In genomic region chr20:57594092-57594911, GRCh38 we compare ENCODE assay signal across 8 cellular contexts. TPM values are rescaled to one million over a fixed set of nuclear protein-coding genes. Genes with fewer than 3 reads are reported as not detected.
DNase-seq lines count a peak whose midpoint lies in the region; ATAC-seq, FAIRE-seq and TF ChIP-seq lines count a peak whose summit lies in the region.

No MANE protein-coding gene starts in this region.

- peak in 4 of 5 donors; percentile 25 to 49 (median 38) for DNase-seq in CD4-positive, alpha-beta memory T cell
- DNase-seq in HFF-Myc (ENCODE audit: extremely low read depth, low read depth) (no peak), astrocyte of the spinal cord (ENCODE audit: low read depth, low spot score) (peak; percentile 7), kidney (peak; percentile 74), SIG-M5 (lab: John Stamatoyannopoulos, UW) (no peak)
- DNase-seq in stimulated activated CD8-positive, alpha-beta memory T cell treated with anti-CD3 and anti-CD28 coated beads, Interleukin-7, amount 100 ng/mL, for 24 hours (ENCODE audit: low read depth) = peak; percentile 37

- H3K4me3 ChIP-seq in CD4-positive, alpha-beta memory T cell (ENCODE audit: low read length in 2 of 2) = no peak overlapping the region
- no peak overlapping the region for H3K4me3 ChIP-seq in HFF-Myc (replicated peaks; ENCODE audit: low read depth, low read length)
- no peak overlapping the region for H3K4me3 ChIP-seq in SU-DHL-6 (ENCODE audit: insufficient read depth, low read length, poor library complexity, severe bottlenecking)
- no peak overlapping the region for H3K4me3 ChIP-seq in astrocyte of the spinal cord (ENCODE audit: low read depth, low read length)
- H3K4me3 ChIP-seq in kidney (ENCODE audit: low read length in 2 of 2) = peak overlapping the region in 1 of 2 donors; percentile 17

- in situ Hi-C loops in astrocyte of the spinal cord (cut with HindIII; ENCODE audit: low sequenced_read_pairs) = no loop called here

- CTCF ChIA-PET in CD4-positive, alpha-beta memory T cell (lab: Charles Lee; ENCODE audit: partially characterized antibody) = interaction anchor here (0.9 to 9.4 kb wide), 12 partner anchors 14 to 1044 kb away, joined by 3 to 111 read pairs (median 5); partner anchors contain the start of gene ZBP1

- no peaks in the 10 kb centered on the region for H3K9me3 Mint-ChIP-seq in CD4-positive, alpha-beta memory T cell

- intact Hi-C loops in CD4-positive, alpha-beta memory T cell (cut with micrococcal nuclease) = loop anchor here (10.0 kb wide), 1 partner anchor 490 kb away; no protein-coding TSS in a partner anchor
- intact Hi-C loops in kidney (cut with DNase I) = loop anchor here (2.0 kb wide), 1 partner anchor 80 kb away; no protein-coding TSS in a partner anchor

- no peak overlapping the region for H3K4me3 Mint-ChIP-seq in CD4-positive, alpha-beta memory T cell

- no peaks in the 10 kb centered on the region for H3K27me3 ChIP-seq in CD4-positive, alpha-beta memory T cell (ENCODE audit: insufficient read depth, low read length)
- H3K27me3 ChIP-seq in SU-DHL-6 (ENCODE audit: low read length) = no peaks in the 10 kb centered on the region

- H3K36me3 Mint-ChIP-seq in CD4-positive, alpha-beta memory T cell = no peaks in the 10 kb centered on the region

- H3K27ac ChIP-seq in CD4-positive, alpha-beta memory T cell (ENCODE audit: low read depth, low read length) = no peak overlapping the region
- no peak overlapping the region for H3K27ac ChIP-seq in SU-DHL-6 (ENCODE audit: low read depth, low read length)
- H3K27ac ChIP-seq in kidney (ENCODE audit: low read depth in 2 of 2, low read length in 2 of 2) = no peak overlapping the region

- H3K36me3 ChIP-seq in CD4-positive, alpha-beta memory T cell (ENCODE audit: insufficient read depth, low read length) = no peaks in the 10 kb centered on the region
- H3K36me3 ChIP-seq in SU-DHL-6 (ENCODE audit: low read length) (no peaks in the 10 kb centered on the region), kidney (ENCODE audit: control insufficient read depth in 1 of 2, insufficient read depth in 2 of 2, low read length in 2 of 2) (no peaks in the 10 kb centered on the region)

- H3K79me2 ChIP-seq in SU-DHL-6 (ENCODE audit: insufficient read depth, low read length) = no peaks in the 10 kb centered on the region

- H4K20me1 ChIP-seq in SU-DHL-6 (ENCODE audit: low read depth, low read length) = no peaks in the 10 kb centered on the region

- H3K9me2 ChIP-seq in SU-DHL-6 (replicated peaks; ENCODE audit: insufficient read depth, low read length) = no peaks in the 10 kb centered on the region

- peaks cover 3% of the 10 kb centered on the region for H3K4me1 ChIP-seq in CD4-positive, alpha-beta memory T cell (ENCODE audit: insufficient read depth, low read length)
- peaks cover 19 to 27% of the 10 kb centered on the region in 2 donors for H3K4me1 ChIP-seq in kidney (ENCODE audit: control insufficient read depth in 1 of 2, insufficient read depth in 1 of 2, low read depth in 1 of 2, low read length in 2 of 2)

- FAIRE-seq in kidney (lab: Jason Lieb, UNC) = no peak

- H3K9me3 ChIP-seq in CD4-positive, alpha-beta memory T cell (ENCODE audit: control insufficient read depth in 1 of 2, low read length in 2 of 2) = no peaks in the 10 kb centered on the region
- no peaks in the 10 kb centered on the region for H3K9me3 ChIP-seq in SU-DHL-6 (ENCODE audit: insufficient read depth, low read length)
- H3K9me3 ChIP-seq in kidney (ENCODE audit: control insufficient read depth in 1 of 2, low read length in 2 of 2) = no peaks in the 10 kb centered on the region

- POLR2A ChIA-PET in CD4-positive, alpha-beta memory T cell (lab: Charles Lee; ENCODE audit: partially characterized antibody) = no interaction called here

- no peak overlapping the region for H3K4me2 ChIP-seq in SU-DHL-6 (ENCODE audit: low read depth, low read length, poor library complexity, severe bottlenecking)

- peaks cover 0 to 8% (median 5%) of the 10 kb centered on the region in 4 donors for H3K4me1 Mint-ChIP-seq in CD4-positive, alpha-beta memory T cell

- H3F3A ChIP-seq in SU-DHL-6 (ENCODE audit: insufficient read depth) = no peaks in the 10 kb centered on the region

- no peak overlapping the region for H2AFZ ChIP-seq in SU-DHL-6 (ENCODE audit: low read depth, low read length, severe bottlenecking)

- peaks cover 3 to 4% of the 10 kb centered on the region in 2 donors for H3K27me3 Mint-ChIP-seq in CD4-positive, alpha-beta memory T cell

- no peak for ATAC-seq in GM18861 (IDR thresholded peaks at IDR 0.05; ENCODE audit: unreplicated experiment)

- peak; percentile 79 for TF ChIP-seq CTCF in HFF-Myc (IDR thresholded peaks at IDR 0.05; ENCODE audit: low read depth, low read length, missing control alignments)
- peak; percentile 86 for TF ChIP-seq CTCF in SU-DHL-6 (IDR thresholded peaks at IDR 0.05; ENCODE audit: insufficient read depth, low read length, poor library complexity, severe bottlenecking)
- peak; percentile 85 for TF ChIP-seq CTCF in astrocyte of the spinal cord (IDR thresholded peaks at IDR 0.05; ENCODE audit: low read depth, low read length)
- TF ChIP-seq CTCF in kidney (IDR thresholded peaks at IDR 0.05; ENCODE audit: borderline replicate concordance, extremely low read depth, insufficient read depth) = peak; percentile 82

- H3K27ac Mint-ChIP-seq in CD4-positive, alpha-beta memory T cell = peak overlapping the region in 2 of 7 donors; percentile 36 to 42

- no peak overlapping the region for H3K9ac ChIP-seq in SU-DHL-6 (ENCODE audit: low read length)
- H3K9ac ChIP-seq in kidney (ENCODE audit: low read length in 2 of 2) = peak overlapping the region in 1 of 2 donors; percentile 51

RNA-seq across cellular contexts. Expression of gene ZBP1, which starts 25.9 kb away (rescaled TPM):
- total RNA-seq in CD4-positive, alpha-beta memory T cell = 10 to 100 TPM; 21.7 to 25.2 TPM
- polyA plus RNA-seq in CD4-positive, alpha-beta memory T cell = 10 to 100 TPM; 11.7 to 18.0 TPM
- total RNA-seq in kidney = 3.7 TPM
- polyA plus RNA-seq in kidney (ENCODE audit: insufficient read depth, low read depth, low replicate concordance) = not detected

RNA-seq across cellular contexts. Expression of gene PCK1, which starts 33.4 kb away (rescaled TPM):
- not detected for total RNA-seq in CD4-positive, alpha-beta memory T cell
- not detected for polyA plus RNA-seq in CD4-positive, alpha-beta memory T cell
- 29.7 TPM for total RNA-seq in kidney
- 551 TPM for polyA plus RNA-seq in kidney (ENCODE audit: insufficient read depth, low read depth, low replicate concordance)

Comparison
In these comparisons a context has a peak if more than half of its experiments do, and no peak if none do; other contexts are left out.
1. DNase-seq: peak in CD4-positive, alpha-beta memory T cell (4 of 5), astrocyte of the spinal cord (single experiment), kidney (single experiment) and stimulated activated CD8-positive, alpha-beta memory T cell treated with anti-CD3 and anti-CD28 coated beads, Interleukin-7, amount 100 ng/mL, for 24 hours (single experiment); none in HFF-Myc (single experiment) and SIG-M5 (single experiment).
2. RNA of gene PCK1, which starts 33.4 kb away (total RNA-seq): 29.7 TPM in kidney (single experiment); not detected in CD4-positive, alpha-beta memory T cell; every median in the first group is over 10 times any median in the second.
3. Peak in every context shown above with its lines, with median percentiles within 50 percentile points of each other: CTCF ChIP-seq.